8 cellular contexts compared by ENCODE assay signal in the genomic region with DNA sequence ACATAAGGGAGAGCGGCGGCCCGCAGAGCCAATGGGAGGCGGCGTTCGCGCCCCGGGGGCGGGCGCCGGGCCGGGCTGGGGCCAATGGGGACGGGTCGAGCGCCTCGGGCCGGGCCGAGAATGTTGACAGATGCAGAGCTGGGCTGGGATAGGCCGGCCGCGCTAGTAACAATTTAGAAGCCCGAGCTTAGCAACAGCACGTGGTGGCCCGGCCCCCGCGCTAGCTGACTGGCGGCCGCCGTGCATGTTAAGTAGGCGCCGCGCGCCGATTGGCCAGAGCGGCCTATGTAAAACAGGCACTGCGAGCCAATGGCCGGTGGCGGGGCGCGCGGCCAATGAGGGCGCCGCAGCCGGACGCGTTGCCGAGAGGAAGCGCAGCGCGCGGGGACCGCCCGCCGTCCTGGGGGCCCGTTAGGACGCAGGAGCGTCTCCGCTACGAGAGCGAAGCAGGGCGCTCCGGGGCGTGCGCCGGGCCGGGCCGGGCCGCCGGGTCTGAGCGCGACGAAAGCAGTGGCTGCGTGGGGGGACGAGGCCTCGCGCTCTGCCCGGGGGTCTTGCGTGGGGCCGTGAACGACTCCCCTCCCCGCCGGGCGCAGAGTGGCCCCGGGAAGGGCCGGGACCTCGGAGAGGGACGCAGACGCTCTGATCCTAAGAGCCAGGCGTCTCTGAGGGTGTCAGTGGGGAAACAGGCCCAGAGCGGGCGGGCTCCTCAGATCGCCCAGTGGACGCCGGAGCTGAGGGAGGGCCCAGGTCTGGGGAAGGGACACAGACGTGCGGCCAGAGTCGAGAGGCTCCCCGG. TPM values are rescaled to one million over a fixed set of nuclear protein-coding genes. Genes with fewer than 3 reads are reported as not detected.
A peak's percentile ranks its signal among the peaks of the same experiment; 100 is the strongest.
DNase-seq lines count a peak whose midpoint lies in the region; ATAC-seq and TF ChIP-seq lines count a peak whose summit lies in the region.

No MANE protein-coding gene starts in this region.

- H3K27ac ChIP-seq in osteoblast (ENCODE audit: low read depth, low read length) (peak overlapping the region; percentile 75), thoracic aorta (peak overlapping the region; percentile 83 to 90)

- H3K4me1 ChIP-seq in osteoblast (ENCODE audit: insufficient read depth, low read length) (peaks cover 24% of the 10 kb centered on the region), thoracic aorta (ENCODE audit: control insufficient read depth in 1 of 2, low read depth in 2 of 2) (peaks cover 29 to 61% of the 10 kb centered on the region in 2 donors)

- peak overlapping the region; percentile 70 for H3K4me3 Mint-ChIP-seq in activated naive CD8-positive, alpha-beta T cell treated with anti-CD3 and anti-CD28 coated beads, Interleukin-2, amount 10 ng/mL, durations not matched to agents 7 days and 5 days

- H3K36me3 ChIP-seq in osteoblast (ENCODE audit: insufficient read depth, low read length) (no peaks in the 10 kb centered on the region), thoracic aorta (no peaks in the 10 kb centered on the region)

- H3K4me2 ChIP-seq in osteoblast (ENCODE audit: insufficient read depth, low read length) = peak overlapping the region; percentile 91

- H2AFZ ChIP-seq in osteoblast (ENCODE audit: low read length) = peak overlapping the region; percentile 68

- peaks cover 40% of the 10 kb centered on the region for H3K79me2 ChIP-seq in osteoblast (ENCODE audit: insufficient read depth, low read length)

- H3K27me3 ChIP-seq in osteoblast (ENCODE audit: insufficient read depth, low read length) = no peaks in the 10 kb centered on the region
- no peaks in the 10 kb centered on the region for H3K27me3 ChIP-seq in thoracic aorta (replicated peaks; ENCODE audit: insufficient read depth)

- ATAC-seq in HG02678 (IDR thresholded peaks at IDR 0.05; ENCODE audit: unreplicated experiment) (peak; percentile 89), thoracic aorta (ENCODE audit: insufficient number of reproducible peaks, low FRiP score, low read depth) (peak; percentile 93)
- peak; percentile 94 for ATAC-seq in activated naive CD8-positive, alpha-beta T cell treated with anti-CD3 and anti-CD28 coated beads, Interleukin-2, amount 10 ng/mL, durations not matched to agents 7 days and 5 days (ENCODE audit: low read depth)

- POLR2A ChIA-PET in activated naive CD8-positive, alpha-beta T cell treated with anti-CD3 and anti-CD28 coated beads, Interleukin-2, amount 10 ng/mL, durations not matched to agents 7 days and 5 days (lab: Charles Lee) = interaction anchor here (0.6 to 2.1 kb wide), 18 partner anchors 16 to 333 kb away, joined by 3 to 22 read pairs (median 4); partner anchors contain the start of genes HAUS3, POLN and RNF4

- H3K36me3 Mint-ChIP-seq in activated naive CD8-positive, alpha-beta T cell treated with anti-CD3 and anti-CD28 coated beads, Interleukin-2, amount 10 ng/mL, durations not matched to agents 7 days and 5 days = no peaks in the 10 kb centered on the region

- H3K9me3 ChIP-seq in osteoblast (ENCODE audit: low read depth, low read length) (no peaks in the 10 kb centered on the region), thoracic aorta (no peaks in the 10 kb centered on the region)

- H3K27ac Mint-ChIP-seq in activated naive CD8-positive, alpha-beta T cell treated with anti-CD3 and anti-CD28 coated beads, Interleukin-2, amount 10 ng/mL, durations not matched to agents 7 days and 5 days = peak overlapping the region; percentile 77

- H3K4me1 Mint-ChIP-seq in activated naive CD8-positive, alpha-beta T cell treated with anti-CD3 and anti-CD28 coated beads, Interleukin-2, amount 10 ng/mL, durations not matched to agents 7 days and 5 days = no peaks in the 10 kb centered on the region

- H3K9me3 Mint-ChIP-seq in activated naive CD8-positive, alpha-beta T cell treated with anti-CD3 and anti-CD28 coated beads, Interleukin-2, amount 10 ng/mL, durations not matched to agents 7 days and 5 days = no peaks in the 10 kb centered on the region

- no peaks in the 10 kb centered on the region for H3K27me3 Mint-ChIP-seq in activated naive CD8-positive, alpha-beta T cell treated with anti-CD3 and anti-CD28 coated beads, Interleukin-2, amount 10 ng/mL, durations not matched to agents 7 days and 5 days

- TF ChIP-seq CTCF in GM12864 (IDR thresholded peaks at IDR 0.05; ENCODE audit: low read depth, low read length, missing control alignments) (no peak), osteoblast (IDR thresholded peaks at IDR 0.05; ENCODE audit: extremely low read depth, low read depth, low read length) (no peak), thoracic aorta (IDR thresholded peaks at IDR 0.05) (no peak)

- H3K4me3 ChIP-seq in GM12864 (ENCODE audit: low read depth, low read length) = peak overlapping the region; percentile 77
- H3K4me3 ChIP-seq in osteoblast (ENCODE audit: insufficient read depth, low read length) = peak overlapping the region; percentile 87
- peak overlapping the region; percentile 78 for H3K4me3 ChIP-seq in thoracic aorta

- DNase-seq in GM12864 (ENCODE audit: low read depth) = peak; percentile 97
- peak; percentile 95 for DNase-seq in NCI-H1105 treated with DMSO at 0.1 percent for 48 hours (lab: John Stamatoyannopoulos, UW)
- DNase-seq in SKM-1 treated with dmso at 0.1 percent for 144 hours (lab: John Stamatoyannopoulos, UW; ENCODE audit: unreplicated experiment) = peak; percentile 100
- DNase-seq in activated naive CD8-positive, alpha-beta T cell treated with anti-CD3 and anti-CD28 coated beads, Interleukin-2, amount 10 ng/mL, durations not matched to agents 7 days and 5 days = peak; percentile 97
- DNase-seq in head of caudate nucleus = peak; percentile 99 to 100 (median 100)
- DNase-seq in osteoblast (ENCODE audit: insufficient read length, low spot score, missing footprints) = peak; percentile 100
- peak; percentile 99 for DNase-seq in thoracic aorta (ENCODE audit: low spot score)

- intact Hi-C loops in head of caudate nucleus (cut with DNase I) = loop anchor here (1.0 kb wide), 1 partner anchor 20 kb away; the partner anchor contains the start of genes HAUS3 and POLN

- peaks cover 32% of the 10 kb centered on the region for H4K20me1 ChIP-seq in osteoblast (ENCODE audit: insufficient read depth, low read length)

RNA-seq across cellular contexts. Expression of gene MXD4, which starts 0.4 kb away (rescaled TPM):
- 10 to 100 TPM; 26.2 to 33.2 TPM for total RNA-seq in activated naive CD8-positive, alpha-beta T cell treated with anti-CD3 and anti-CD28 coated beads, Interleukin-2, amount 10 ng/mL, durations not matched to agents 7 days and 5 days
- total RNA-seq in osteoblast = 53.3 and 56.8 TPM in 2 replicates
- total RNA-seq in thoracic aorta = 100 to 1,000 TPM in 1 of 2 donors, 10 to 100 TPM in 1; 93.1 to 105 TPM

RNA-seq across cellular contexts. Expression of gene HAUS3, which starts 20.4 kb away (rescaled TPM):
- total RNA-seq in activated naive CD8-positive, alpha-beta T cell treated with anti-CD3 and anti-CD28 coated beads, Interleukin-2, amount 10 ng/mL, durations not matched to agents 7 days and 5 days = 10 to 100 TPM; 28.5 to 28.7 TPM
- total RNA-seq in osteoblast = 8.7 and 9.7 TPM in 2 replicates
- total RNA-seq in thoracic aorta = 10 to 100 TPM in 1 of 2 donors, 1 to 10 TPM in 1; 6.5 to 12.9 TPM

RNA-seq across cellular contexts. Expression of gene POLN, which starts 20.4 kb away (rescaled TPM):
- 1 to 10 TPM; 2.4 to 3.2 TPM for total RNA-seq in activated naive CD8-positive, alpha-beta T cell treated with anti-CD3 and anti-CD28 coated beads, Interleukin-2, amount 10 ng/mL, durations not matched to agents 7 days and 5 days
- total RNA-seq in osteoblast = 2.9 and 4.1 TPM in 2 replicates
- 1 to 10 TPM; 3.2 to 3.5 TPM for total RNA-seq in thoracic aorta

Comparison
In these comparisons a context has a peak if more than half of its experiments do, and no peak if none do; other contexts are left out.
1. Peak in every context shown above with its lines: DNase-seq, ATAC-seq, H3K4me3 ChIP-seq and H3K27ac ChIP-seq.